ENCODE assay signal across 20 cellular contexts in genomic region chr10:128704716-128705115, GRCh38.
"Had no signal": no experiment of that assay in that cellular context is flagged by ENCODE, and none has a peak within 500 bp of the region (broad histone marks: within the 10 kb centered on the region; RNA-seq: fewer than 3 reads in every experiment).

No MANE protein-coding gene starts in this region.

- H3K9me3 ChIP-seq: gastrocnemius medialis, prostate gland, right atrium auricular region, testis, tibial artery had no signal

- H3K27ac ChIP-seq: dorsolateral prefrontal cortex, esophagus squamous epithelium, gastrocnemius medialis, prostate gland, right atrium auricular region, testis, tibial artery had no signal

- DNase-seq: dorsolateral prefrontal cortex; effector CD8-positive, alpha-beta T cell; endodermal cell; erythroblast; esophagus squamous epithelium; gastrocnemius medialis; naive thymus-derived CD8-positive, alpha-beta T cell; nephron progenitor cell; nucleus accumbens; stimulated activated CD4-positive, alpha-beta T cell treated with anti-CD3 and anti-CD28 coated beads, Interleukin-4, amount 100 ng/mL, for 4 hours; stimulated activated naive CD8-positive, alpha-beta T cell treated with anti-CD3 and anti-CD28 coated beads, Interleukin-15, Interleukin-2, amounts not matched to agents 100 U/mL and 50 U/mL, for 24 hours; substantia nigra; testis; tibial artery had no signal

- H3K4me3 ChIP-seq: dorsolateral prefrontal cortex, esophagus squamous epithelium, gastrocnemius medialis, lung, prostate gland, right atrium auricular region, testis, tibial artery had no signal

- H3K36me3 ChIP-seq: esophagus squamous epithelium, gastrocnemius medialis, prostate gland, right atrium auricular region, tibial artery had no signal

- H3K4me1 ChIP-seq: esophagus squamous epithelium, gastrocnemius medialis, prostate gland, right atrium auricular region, testis, tibial artery had no signal

- ATAC-seq: gastrocnemius medialis; left lobe of liver; naive thymus-derived CD8-positive, alpha-beta T cell; sciatic nerve; stimulated activated memory B cell treated with anti-CD40 and anti-IgM and Interleukin-4, amounts not matched to agents 10 μg/mL and 1 μg/mL and 100 μg/mL, for 72 hours; stimulated activated naive CD8-positive, alpha-beta T cell treated with anti-CD3 and anti-CD28 coated beads, Interleukin-15, Interleukin-2, amounts not matched to agents 100 U/mL and 50 U/mL, for 24 hours had no signal

- H3K27me3 ChIP-seq: gastrocnemius medialis, right atrium auricular region, testis, tibial artery had no signal
